Comparison of ENCODE assay signal across 8 cellular contexts in genomic region chr1:159891275-159892157, GRCh38. TPM values are rescaled to one million over a fixed set of nuclear protein-coding genes. Genes with fewer than 3 reads are reported as not detected.
DNase-seq lines count a peak whose midpoint lies in the region; ATAC-seq lines count a peak whose summit lies in the region.

No MANE protein-coding gene starts in this region.

- ATAC-seq in GM18861 (IDR thresholded peaks at IDR 0.05; ENCODE audit: unreplicated experiment) (peak; percentile 67), HG03342 (IDR thresholded peaks at IDR 0.05; ENCODE audit: unreplicated experiment) (peak; percentile 57), left lobe of liver (peak; percentile 99)

- in situ Hi-C loops in ACHN (cut with HindIII; ENCODE audit: low pct_ligation_motif_present, low pct_unique_long_range_greater_than_20kb, low sequenced_read_pairs) = loop anchor here (25.0 kb wide), 1 partner anchor 104 kb away; the partner anchor contains the start of gene DUSP23

- DNase-seq in ACHN (peak; percentile 92), NCI-H345 treated with DMSO at 0.1 percent for 48 hours (lab: John Stamatoyannopoulos, UW; ENCODE audit: unreplicated experiment) (peak; percentile 71), left lobe of liver (ENCODE audit: low spot score) (peak; percentile 85)
- DNase-seq in activated CD4-positive, alpha-beta T cell treated with anti-CD3 and anti-CD28 coated beads for 1 hour = peak; percentile 66
- DNase-seq in central memory CD4-positive, alpha-beta T cell = peak; percentile 64
- DNase-seq in stimulated activated CD4-positive, alpha-beta T cell treated with anti-CD3 and anti-CD28 coated beads, Interleukin-4, amount 100 ng/mL, for 4 hours = peak; percentile 63 to 66

RNA-seq across cellular contexts. Expression of gene CFAP45, which starts 8.4 kb away (rescaled TPM):
- not detected for total RNA-seq in left lobe of liver

RNA-seq across cellular contexts. Expression of gene VSIG8, which starts 29.1 kb away (rescaled TPM):
- not detected for total RNA-seq in left lobe of liver

RNA-seq across cellular contexts. Expression of gene TAGLN2, which starts 33.8 kb away (rescaled TPM):
- total RNA-seq in left lobe of liver = 68.3 TPM

RNA-seq across cellular contexts. Expression of gene IGSF9, which starts 53.9 kb away (rescaled TPM):
- total RNA-seq in left lobe of liver = 17.0 TPM

Comparison
In these comparisons a context has a peak if more than half of its experiments do, and no peak if none do; other contexts are left out.
1. Peak in every context shown above with its lines: DNase-seq and ATAC-seq.